In genomic region chr6:42216495-42216894, GRCh38 we compare ENCODE assay signal across 9 cellular contexts. TPM values are rescaled to one million over a fixed set of nuclear protein-coding genes. Genes with fewer than 3 reads are reported as not detected.
A peak's percentile ranks its signal among the peaks of the same experiment; 100 is the strongest.
DNase-seq lines count a peak whose midpoint lies in the region; ATAC-seq and TF ChIP-seq lines count a peak whose summit lies in the region.
"Not testable (repeated sequence)": the region's sequence is repeated elsewhere in the genome, so short reads cannot be mapped to it uniquely, and the experiment has no call there.
"Had no signal": no experiment of that assay in that cellular context is flagged by ENCODE, and none has a peak within 500 bp of the region (broad histone marks: within the 10 kb centered on the region; RNA-seq: fewer than 3 reads in every experiment).

No MANE protein-coding gene starts in this region.

- H2BK15ac ChIP-seq in IMR-90 (ENCODE audit: low read depth, low read length): not testable (repeated sequence)

- H3K36me3 ChIP-seq in IMR-90 (ENCODE audit: control insufficient read depth, insufficient read depth, low read length); iPS-15b (ENCODE audit: control insufficient read depth, insufficient read depth, low read length); neural cell (ENCODE audit: insufficient read depth, low read length): not testable (repeated sequence)
- H3K36me3 ChIP-seq in endodermal cell (ENCODE audit: control insufficient read depth, insufficient read depth, low read length): peaks cover 27% of the 10 kb centered on the region

- CTCF ChIA-PET in CD4-positive, alpha-beta T cell (lab: Charles Lee): interaction anchor here (1.0 to 1.5 kb wide), 4 partner anchors 112 to 1013 kb away, joined by 3 to 6 read pairs (median 4); partner anchors contain the start of genes DNPH1 and UBR2
- CTCF ChIA-PET in IMR-90 (lab: Yijun Ruan, JAX): interaction anchor here (0.6 to 1.2 kb wide), 2 partner anchors 8 to 331 kb away, joined by 3 to 6 read pairs; no protein-coding TSS in a partner anchor
- CTCF ChIA-PET in T-cell (lab: Charles Lee): interaction anchor here (0.5 to 2.3 kb wide), 7 partner anchors 162 to 1386 kb away, joined by 3 to 12 read pairs (median 4); partner anchors contain the start of genes BYSL (in 1 of the 2) and MED20 (in 1 of the 2)

- H2BK5ac ChIP-seq in IMR-90 (ENCODE audit: low read depth, low read length, poor library complexity, severe bottlenecking): not testable (repeated sequence)

- in situ Hi-C loops in IMR-90 (cut with MboI; ENCODE audit: low sequenced_read_pairs): not testable (repeated sequence)

- not testable (repeated sequence) for H3K27me3 ChIP-seq in CD4-positive, alpha-beta T cell (ENCODE audit: control insufficient read depth, insufficient read depth, low read length); IMR-90 (ENCODE audit: control insufficient read depth, insufficient read depth, low read length); endodermal cell (ENCODE audit: control insufficient read depth, insufficient read depth, low read length, poor library complexity, severe bottlenecking); iPS-15b (ENCODE audit: control insufficient read depth, insufficient read depth, low read length); neural cell (ENCODE audit: insufficient read depth, low read depth, low read length)

- not testable (repeated sequence) for H3K14ac ChIP-seq in IMR-90 (replicated peaks; ENCODE audit: low read depth, low read length)

- H3K9me3 ChIP-seq in CD4-positive, alpha-beta T cell (ENCODE audit: control insufficient read depth, low read length); IMR-90 (ENCODE audit: control insufficient read depth, insufficient read depth, low read length); endodermal cell (ENCODE audit: control insufficient read depth, low read length); iPS-15b (ENCODE audit: control insufficient read depth, insufficient read depth, low read length); neural cell (ENCODE audit: low read length): not testable (repeated sequence)

- ATAC-seq in CD4-positive, alpha-beta T cell (ENCODE audit: poor library complexity); IMR-90 (ENCODE audit: low read depth); T-cell (replicated peaks in 1 of 4); activated naive CD4-positive, alpha-beta T cell treated with anti-CD3 and anti-CD28 coated beads, Interleukin-2, amount 50 U/mL, for 72 hours; stimulated activated naive B cell treated with anti-CD40 and anti-IgM and Interleukin-4, amounts not matched to agents 10 μg/mL and 1 μg/mL and 100 μg/mL, for 72 hours (replicated peaks): not testable (repeated sequence)

- TF ChIP-seq CTCF in CD4-positive, alpha-beta T cell (IDR thresholded peaks at IDR 0.05); IMR-90 (conservative IDR thresholded peaks at IDR 0.05; ENCODE audit: low read depth, low read length); endodermal cell (conservative IDR thresholded peaks at IDR 0.05); neural cell (IDR thresholded peaks at IDR 0.05; ENCODE audit: poor library complexity, severe bottlenecking): not testable (repeated sequence)

- H3K36me3 Mint-ChIP-seq in CD4-positive, alpha-beta T cell (ENCODE audit: low read depth): peaks cover 35% of the 10 kb centered on the region
- peaks cover 13% of the 10 kb centered on the region for H3K36me3 Mint-ChIP-seq in T-cell
- peaks cover 11 to 14% of the 10 kb centered on the region in 2 donors for H3K36me3 Mint-ChIP-seq in activated naive CD4-positive, alpha-beta T cell treated with anti-CD3 and anti-CD28 coated beads, Interleukin-2, amount 50 U/mL, for 72 hours
- peaks cover 18% of the 10 kb centered on the region for H3K36me3 Mint-ChIP-seq in endodermal cell (ENCODE audit: low read depth)
- peaks cover 5 to 12% of the 10 kb centered on the region in 2 donors for H3K36me3 Mint-ChIP-seq in stimulated activated naive B cell treated with anti-CD40 and anti-IgM and Interleukin-4, amounts not matched to agents 10 μg/mL and 1 μg/mL and 100 μg/mL, for 72 hours

- H2AFZ ChIP-seq in IMR-90 (replicated peaks; ENCODE audit: low read length, poor library complexity); neural cell (ENCODE audit: low read depth, low read length): not testable (repeated sequence)

- H3K4me2 ChIP-seq in IMR-90 (ENCODE audit: low read depth, low read length): peak overlapping the region; percentile 57
- H3K4me2 ChIP-seq in neural cell (ENCODE audit: low read length): peak overlapping the region; percentile 68

- peaks cover 10% of the 10 kb centered on the region for H3K79me2 ChIP-seq in neural cell (replicated peaks; ENCODE audit: insufficient read depth, low read length)

- H3K56ac ChIP-seq in IMR-90 (ENCODE audit: extremely low read depth, insufficient read depth, low read length): not testable (repeated sequence)

- peak overlapping the region; percentile 59 for H3K27ac Mint-ChIP-seq in CD4-positive, alpha-beta T cell
- peak overlapping the region in 1 of 2 donors; percentile 15 for H3K27ac Mint-ChIP-seq in T-cell
- peak overlapping the region; percentile 39 to 82 for H3K27ac Mint-ChIP-seq in activated naive CD4-positive, alpha-beta T cell treated with anti-CD3 and anti-CD28 coated beads, Interleukin-2, amount 50 U/mL, for 72 hours
- not testable (repeated sequence) for H3K27ac Mint-ChIP-seq in endodermal cell
- H3K27ac Mint-ChIP-seq in stimulated activated naive B cell treated with anti-CD40 and anti-IgM and Interleukin-4, amounts not matched to agents 10 μg/mL and 1 μg/mL and 100 μg/mL, for 72 hours: peak overlapping the region; percentile 82

- H4K20me1 ChIP-seq in IMR-90 (ENCODE audit: insufficient read depth, low read length); neural cell (ENCODE audit: insufficient read depth): not testable (repeated sequence)

- H3K18ac ChIP-seq in IMR-90 (ENCODE audit: low read depth, low read length): not testable (repeated sequence)

- not testable (repeated sequence) for H2BK20ac ChIP-seq in IMR-90 (ENCODE audit: low read depth, low read length)

- DNase-seq in CD4-positive, alpha-beta T cell; IMR-90; T-cell; activated naive CD4-positive, alpha-beta T cell treated with anti-CD3 and anti-CD28 coated beads, Interleukin-2, amount 50 U/mL, for 72 hours (ENCODE audit: low spot score in 2 of 2); endodermal cell; stimulated activated naive B cell treated with anti-CD40 and anti-IgM and Interleukin-4, amounts not matched to agents 10 μg/mL and 1 μg/mL and 100 μg/mL, for 72 hours: not testable (repeated sequence)

- not testable (repeated sequence) for H3K4ac ChIP-seq in IMR-90 (ENCODE audit: low read depth, low read length)

- not testable (repeated sequence) for H2AK9ac ChIP-seq in IMR-90 (replicated peaks; ENCODE audit: low read depth, low read length, poor library complexity)

- H3K9me1 ChIP-seq in IMR-90 (ENCODE audit: insufficient read depth, low read length): not testable (repeated sequence)

- not testable (repeated sequence) for H3K9me3 Mint-ChIP-seq in CD4-positive, alpha-beta T cell; T-cell; activated naive CD4-positive, alpha-beta T cell treated with anti-CD3 and anti-CD28 coated beads, Interleukin-2, amount 50 U/mL, for 72 hours; endodermal cell; stimulated activated naive B cell treated with anti-CD40 and anti-IgM and Interleukin-4, amounts not matched to agents 10 μg/mL and 1 μg/mL and 100 μg/mL, for 72 hours

- not testable (repeated sequence) for H3K9ac ChIP-seq in IMR-90 (ENCODE audit: low read depth, low read length); endodermal cell (ENCODE audit: extremely low read depth, low read length, poor library complexity, severe bottlenecking); iPS-15b (ENCODE audit: low read depth, low read length); neural cell (ENCODE audit: low read length)

- POLR2A ChIA-PET in CD4-positive, alpha-beta T cell (lab: Charles Lee): interaction anchor here (0.6 to 1.4 kb wide), 4 partner anchors 10 to 571 kb away, joined by 3 to 12 read pairs (median 4); partner anchors contain the start of gene TOMM6
- POLR2A ChIA-PET in IMR-90 (lab: Charles Lee; ENCODE audit: unreplicated experiment): not testable (repeated sequence)
- POLR2A ChIA-PET in T-cell (lab: Charles Lee): interaction anchor here (1.0 to 1.1 kb wide), 2 partner anchors 324 to 331 kb away, joined by 3 to 4 read pairs; no protein-coding TSS in a partner anchor

- not testable (repeated sequence) for TF ChIP-seq EP300 in neural cell (conservative IDR thresholded peaks at IDR 0.05; ENCODE audit: poor library complexity, severe bottlenecking)

- not testable (repeated sequence) for H3K27me3 Mint-ChIP-seq in CD4-positive, alpha-beta T cell; T-cell; endodermal cell (ENCODE audit: insufficient read depth); stimulated activated naive B cell treated with anti-CD40 and anti-IgM and Interleukin-4, amounts not matched to agents 10 μg/mL and 1 μg/mL and 100 μg/mL, for 72 hours

- H3K79me1 ChIP-seq in IMR-90 (ENCODE audit: low read depth in 1 of 2, low read length in 2 of 2): peaks cover 13 to 33% of the 10 kb centered on the region in 2 experiments; a peak in 2 of 4 replicates

- H2AK5ac ChIP-seq in IMR-90 (ENCODE audit: low read depth, low read length): not testable (repeated sequence)

- H4K91ac ChIP-seq in IMR-90 (ENCODE audit: insufficient read depth, low read depth, low read length): not testable (repeated sequence)

- H2BK120ac ChIP-seq in IMR-90 (ENCODE audit: low read depth, low read length): not testable (repeated sequence)

- H3K27ac ChIP-seq in CD4-positive, alpha-beta T cell (ENCODE audit: low read depth, low read length); IMR-90 (ENCODE audit: insufficient read depth, low read length); endodermal cell (ENCODE audit: low read depth, low read length); neural cell (ENCODE audit: low read length): not testable (repeated sequence)

- not testable (repeated sequence) for H3F3A ChIP-seq in neural cell (ENCODE audit: insufficient read depth, low read length, poor library complexity, severe bottlenecking)

- BruUV-seq in IMR-90 (replicated peaks; lab: Mats Ljungman, UMichigan): not testable (repeated sequence)

- not testable (repeated sequence) for H4K8ac ChIP-seq in IMR-90 (ENCODE audit: low read depth in 2 of 2, low read length in 2 of 2)

- WGBS in IMR-90 (ENCODE audit: extremely low coverage in 2 of 2, insufficient read length in 1 of 2), 2 experiments: 100% methylated on average over 2 of the region's 18 CpGs; no CpG with 5 or more reads in 1 of the 2 experiments
- 93 to 95% methylated on average over 16 to 18 of the region's 18 CpGs for WGBS in endodermal cell (ENCODE audit: insufficient coverage in 1 of 2, insufficient read length in 1 of 2), 2 experiments

- intact Hi-C loops in CD4-positive, alpha-beta T cell (cut with DNase I, micrococcal nuclease): loop anchor here (2.0 to 10.0 kb wide), 8 partner anchors 166 to 796 kb away; partner anchors contain the start of genes BYSL (in 1 of the 2), MEA1 (in 1 of the 2), MED20 (in 1 of the 2) and RPL7L1 (in 1 of the 2)
- intact Hi-C loops in IMR-90 (cut with micrococcal nuclease): loop anchor here (10.0 kb wide), 1 partner anchor 432 kb away; the partner anchor contains the start of genes PRICKLE4 and TOMM6

- TF ChIP-seq RAD21 in IMR-90 (IDR thresholded peaks at IDR 0.05; ENCODE audit: low read length); neural cell (conservative IDR thresholded peaks at IDR 0.05): not testable (repeated sequence)

- TF ChIP-seq POLR2A in IMR-90 (IDR thresholded peaks at IDR 0.05; ENCODE audit: low read depth, low read length): not testable (repeated sequence)

- dilution Hi-C loops in IMR-90 (cut with HindIII; ENCODE audit: low sequenced_read_pairs, unreplicated experiment): not testable (repeated sequence)

- peaks cover 26% of the 10 kb centered on the region for H3K4me1 Mint-ChIP-seq in CD4-positive, alpha-beta T cell (ENCODE audit: low read depth)
- peaks cover 15 to 32% (median 28%) of the 10 kb centered on the region in 3 donors for H3K4me1 Mint-ChIP-seq in T-cell
- not testable (repeated sequence) for H3K4me1 Mint-ChIP-seq in endodermal cell
- H3K4me1 Mint-ChIP-seq in stimulated activated naive B cell treated with anti-CD40 and anti-IgM and Interleukin-4, amounts not matched to agents 10 μg/mL and 1 μg/mL and 100 μg/mL, for 72 hours: peaks cover 19 to 46% of the 10 kb centered on the region in 2 donors

- H3K4me3 ChIP-seq in IMR-90 (ENCODE audit: insufficient read depth, low read depth, low read length): not testable (repeated sequence)
- H3K4me3 ChIP-seq in endodermal cell (ENCODE audit: low read length): peak overlapping the region; percentile 99
- peak overlapping the region; percentile 73 for H3K4me3 ChIP-seq in iPS-15b (ENCODE audit: low read depth, low read length)
- H3K4me3 ChIP-seq in neural cell (ENCODE audit: low read length): peak overlapping the region; percentile 89

- not testable (repeated sequence) for H3K23ac ChIP-seq in IMR-90 (ENCODE audit: low read depth, low read length)

- peak overlapping the region; percentile 77 for H3K4me3 Mint-ChIP-seq in CD4-positive, alpha-beta T cell
- H3K4me3 Mint-ChIP-seq in T-cell (peak overlapping the region; percentile 76 to 99 (median 97)), endodermal cell (peak overlapping the region; percentile 93)
- peak overlapping the region; percentile 74 to 78 for H3K4me3 Mint-ChIP-seq in stimulated activated naive B cell treated with anti-CD40 and anti-IgM and Interleukin-4, amounts not matched to agents 10 μg/mL and 1 μg/mL and 100 μg/mL, for 72 hours

- not testable (repeated sequence) for H4K5ac ChIP-seq in IMR-90 (ENCODE audit: low read depth, low read length)

- H3K9me2 ChIP-seq in neural cell (ENCODE audit: insufficient read depth, low read length): not testable (repeated sequence)

- H3K4me1 ChIP-seq in IMR-90 (ENCODE audit: control insufficient read depth, insufficient read depth, low read length); endodermal cell (ENCODE audit: control insufficient read depth, insufficient read depth, low read length); iPS-15b (ENCODE audit: control insufficient read depth, insufficient read depth, low read length): not testable (repeated sequence)

RNA-seq across cellular contexts. Expression of gene MRPS10, which starts 1.2 kb away (rescaled TPM):
- total RNA-seq in CD4-positive, alpha-beta T cell: 10 to 100 TPM; 17.1 to 18.4 TPM
- total RNA-seq in IMR-90 (2012; rRNA removed): 47.0 and 71.1 TPM in 2 replicates
- polyA plus RNA-seq in IMR-90 (2012; rRNA removed): 24.0 and 28.5 TPM in 2 replicates
- polyA plus RNA-seq in IMR-90 (2012; cell fraction: cytosol; rRNA removed): 8.0 and 10.3 TPM in 2 replicates
- polyA plus RNA-seq in IMR-90 (2012; cell fraction: nucleus; rRNA removed; ENCODE audit: low replicate concordance): 1.8 and 8.3 TPM in 2 replicates
- total RNA-seq in T-cell: 10 to 100 TPM; 17.6 to 23.6 (median 20.5) TPM
- total RNA-seq in activated naive CD4-positive, alpha-beta T cell treated with anti-CD3 and anti-CD28 coated beads, Interleukin-2, amount 50 U/mL, for 72 hours: 10 to 100 TPM; 30.8 to 37.4 TPM
- 10 to 100 TPM; 33.4 to 39.6 TPM for total RNA-seq in endodermal cell
- 24.1 TPM for polyA plus RNA-seq in endodermal cell (2013, experiment 1 of 2)
- 24.6 TPM for polyA plus RNA-seq in endodermal cell (2013, experiment 2 of 2)
- 36.4 and 37.4 TPM in 2 replicates for polyA plus RNA-seq in neural cell
- 36.8 and 41.6 TPM in 2 replicates for polyA minus RNA-seq in neural cell

RNA-seq across cellular contexts. Expression of gene GUCA1B, which starts 21.7 kb away (rescaled TPM):
- 1 to 10 TPM; 2.3 to 2.4 TPM for total RNA-seq in CD4-positive, alpha-beta T cell
- total RNA-seq in IMR-90 (2012; rRNA removed): under 0.01 and 0.18 TPM in 2 replicates
- polyA plus RNA-seq in IMR-90 (2012; rRNA removed): 0.60 and 1.0 TPM in 2 replicates
- 0.21 and 0.42 TPM in 2 replicates for polyA plus RNA-seq in IMR-90 (2012; cell fraction: cytosol; rRNA removed)
- 0.94 and 1.4 TPM in 2 replicates for polyA plus RNA-seq in IMR-90 (2012; cell fraction: nucleus; rRNA removed; ENCODE audit: low replicate concordance)
- total RNA-seq in T-cell: 1 to 10 TPM; 1.3 to 5.3 (median 3.6) TPM
- 1 to 10 TPM; 2.7 to 7.6 TPM for total RNA-seq in activated naive CD4-positive, alpha-beta T cell treated with anti-CD3 and anti-CD28 coated beads, Interleukin-2, amount 50 U/mL, for 72 hours
- total RNA-seq in endodermal cell: 1 to 10 TPM in 1 of 2 donors, under 1 TPM in 1; 0.33 to 3.1 TPM
- 0.96 TPM for polyA plus RNA-seq in endodermal cell (2013, experiment 1 of 2)
- polyA plus RNA-seq in endodermal cell (2013, experiment 2 of 2): 0.83 TPM
- 1.6 and 2.6 TPM in 2 replicates for polyA plus RNA-seq in neural cell
- 0.73 and 1.0 TPM in 2 replicates for polyA minus RNA-seq in neural cell

RNA-seq across cellular contexts. Expression of gene GUCA1A, which starts 43.3 kb away (rescaled TPM):
- not detected for total RNA-seq in CD4-positive, alpha-beta T cell
- total RNA-seq in IMR-90 (2012; rRNA removed) (under 0.01 and 0.18 TPM in 2 replicates), T-cell (not detected), endodermal cell (1 to 10 TPM; 3.9 to 4.4 TPM)
- polyA plus RNA-seq in IMR-90 (2012; rRNA removed) (0.32 and 0.34 TPM in 2 replicates), neural cell (0.24 and 0.78 TPM in 2 replicates)
- polyA plus RNA-seq in IMR-90 (2012; cell fraction: cytosol; rRNA removed): 0.50 and 0.60 TPM in 2 replicates
- polyA plus RNA-seq in IMR-90 (2012; cell fraction: nucleus; rRNA removed; ENCODE audit: low replicate concordance): 0.12 and 0.18 TPM in 2 replicates
- under 1 TPM; 0.14 to 0.37 TPM for total RNA-seq in activated naive CD4-positive, alpha-beta T cell treated with anti-CD3 and anti-CD28 coated beads, Interleukin-2, amount 50 U/mL, for 72 hours
- 2.7 TPM for polyA plus RNA-seq in endodermal cell (2013, experiment 1 of 2)
- 2.6 TPM for polyA plus RNA-seq in endodermal cell (2013, experiment 2 of 2)
- 0.58 TPM in 1 of 2 replicates, not detected in the other for polyA minus RNA-seq in neural cell
- total RNA-seq: left lobe of liver had no signal
